ENCODE assay signal across 9 cellular contexts in the genomic region with DNA sequence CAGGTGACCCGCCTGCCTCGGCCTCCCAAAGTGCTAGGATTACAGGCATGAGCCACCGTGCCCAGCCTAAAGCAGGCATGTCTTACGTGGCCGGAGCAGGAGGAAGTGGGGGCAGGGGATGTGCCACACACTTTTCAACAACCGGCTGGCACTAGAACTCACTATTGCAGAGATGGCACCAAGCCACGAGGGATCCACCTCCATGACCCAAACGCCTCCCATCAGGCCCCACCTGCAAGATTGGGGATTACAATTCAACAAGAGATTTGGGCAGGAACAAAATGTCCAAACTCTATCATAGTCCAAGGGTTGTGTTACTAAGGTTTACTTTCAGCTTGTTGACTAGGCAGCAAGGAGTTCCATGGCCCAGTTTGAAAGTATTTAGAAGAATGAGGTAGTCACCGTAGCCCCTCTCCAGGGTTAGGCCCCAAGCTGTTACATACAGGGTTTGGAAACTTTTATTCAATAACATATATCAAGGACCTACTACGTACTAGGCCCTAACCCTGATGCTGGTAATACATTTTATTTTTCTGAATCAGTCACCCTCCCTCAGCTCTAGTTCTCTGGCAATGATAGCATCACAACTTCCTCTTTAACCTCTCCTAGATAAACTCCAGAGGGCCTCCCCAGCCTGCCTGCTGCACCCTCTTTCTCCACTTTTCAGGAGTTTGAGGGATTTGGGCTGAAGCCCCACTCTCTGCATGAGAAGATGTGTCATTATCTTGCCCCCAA. TPM values are rescaled to one million over a fixed set of nuclear protein-coding genes. Genes with fewer than 3 reads are reported as not detected.
DNase-seq lines count a peak whose midpoint lies in the region; ATAC-seq, FAIRE-seq and TF ChIP-seq lines count a peak whose summit lies in the region.
"Had no signal": no experiment of that assay in that cellular context is flagged by ENCODE, and none has a peak within 500 bp of the region (broad histone marks: within the 10 kb centered on the region; RNA-seq: fewer than 3 reads in every experiment).

No MANE protein-coding gene starts in this region.

- H3K4me1 Mint-ChIP-seq in astrocyte (ENCODE audit: low read depth, unreplicated experiment), result peaks cover 16% of the 10 kb centered on the region
- peaks cover 17 to 41% (median 28%) of the 10 kb centered on the region in 7 donors for H3K4me1 Mint-ChIP-seq in naive thymus-derived CD4-positive, alpha-beta T cell

- no peaks in the 10 kb centered on the region for H3K36me3 ChIP-seq in astrocyte (ENCODE audit: insufficient read depth, low read length)
- no peaks in the 10 kb centered on the region for H3K36me3 ChIP-seq in naive thymus-derived CD4-positive, alpha-beta T cell (ENCODE audit: control insufficient read depth in 2 of 3, insufficient read depth in 3 of 3, low read length in 3 of 3)

- H4K20me1 ChIP-seq in astrocyte (ENCODE audit: insufficient read depth, low read length), result no peaks in the 10 kb centered on the region

- peak overlapping the region; percentile 11 for H3K9ac ChIP-seq in astrocyte (ENCODE audit: low read length)

- H3K9me3 Mint-ChIP-seq in astrocyte (ENCODE audit: unreplicated experiment), result no peaks in the 10 kb centered on the region
- peaks cover 0 to 9% (median 0%) of the 10 kb centered on the region in 11 donors for H3K9me3 Mint-ChIP-seq in naive thymus-derived CD4-positive, alpha-beta T cell

- H3K4me1 ChIP-seq in astrocyte (ENCODE audit: insufficient read depth, low read length), result peaks cover 13% of the 10 kb centered on the region
- peaks cover 13 to 17% of the 10 kb centered on the region in 2 donors for H3K4me1 ChIP-seq in naive thymus-derived CD4-positive, alpha-beta T cell (ENCODE audit: control insufficient read depth in 2 of 2, insufficient read depth in 2 of 2, low read length in 2 of 2)

- FAIRE-seq in astrocyte (lab: Jason Lieb, UNC), result no peak
- FAIRE-seq: HTR-8/SVneo had no signal

- DNase-seq in CD1c-positive myeloid dendritic cell (ENCODE audit: extremely low spot score) (peak; percentile 45), Kasumi-1 (lab: John Stamatoyannopoulos, UW) (peak; percentile 87 to 91), astrocyte (ENCODE audit: low read depth) (peak; percentile 25), NCI-H748 (lab: John Stamatoyannopoulos, UW; ENCODE audit: unreplicated experiment) (no peak), SW480 (ENCODE audit: low spot score) (no peak), NCI-H1436 (lab: John Stamatoyannopoulos, UW) (no peak)
- DNase-seq in naive thymus-derived CD4-positive, alpha-beta T cell, result no peak

- peak overlapping the region; percentile 68 for H2AFZ ChIP-seq in astrocyte (ENCODE audit: low read depth, low read length)

- POLR2A ChIA-PET in naive thymus-derived CD4-positive, alpha-beta T cell (lab: Charles Lee), result interaction anchor here (0.6 to 2.2 kb wide), 5 partner anchors 9 to 120 kb away, joined by 3 to 7 read pairs (median 3); a partner anchor contains a TSS

- no peak for TF ChIP-seq CTCF in astrocyte (IDR thresholded peaks at IDR 0.05; ENCODE audit: insufficient read depth, low read depth, low read length)

- peak; percentile 40 for ATAC-seq in naive thymus-derived CD4-positive, alpha-beta T cell
- ATAC-seq in GM18498 (IDR thresholded peaks at IDR 0.05; ENCODE audit: unreplicated experiment), result no peak

- intact Hi-C loops in naive thymus-derived CD4-positive, alpha-beta T cell (cut with micrococcal nuclease), result loop anchor here in 1 of 2 donors (1.0 kb wide), 1 partner anchor 179 kb away; no protein-coding TSS in a partner anchor

- H3K4me3 ChIP-seq in astrocyte (ENCODE audit: insufficient read depth, low read depth, low read length), result no peak overlapping the region
- H3K4me3 ChIP-seq in naive thymus-derived CD4-positive, alpha-beta T cell (ENCODE audit: low read length), result peak overlapping the region; percentile 18

- no peaks in the 10 kb centered on the region for H3K27me3 Mint-ChIP-seq in astrocyte (ENCODE audit: low read depth, unreplicated experiment)
- no peaks in the 10 kb centered on the region for H3K27me3 Mint-ChIP-seq in naive thymus-derived CD4-positive, alpha-beta T cell

- H3K79me2 ChIP-seq in astrocyte (ENCODE audit: insufficient read depth, low read length), result no peaks in the 10 kb centered on the region

- peak overlapping the region; percentile 3 for H3K27ac ChIP-seq in astrocyte (ENCODE audit: low read depth, low read length)
- H3K27ac ChIP-seq in naive thymus-derived CD4-positive, alpha-beta T cell (ENCODE audit: low read depth, low read length), result no peak overlapping the region

- CTCF ChIA-PET in naive thymus-derived CD4-positive, alpha-beta T cell (lab: Charles Lee), result interaction anchor here (0.6 to 1.1 kb wide), 2 partner anchors 77 to 83 kb away, joined by 4 to 5 read pairs; no protein-coding TSS in a partner anchor

- peak overlapping the region; percentile 25 for H3K4me3 Mint-ChIP-seq in astrocyte (ENCODE audit: unreplicated experiment)
- peak overlapping the region; percentile 10 to 72 (median 63) for H3K4me3 Mint-ChIP-seq in naive thymus-derived CD4-positive, alpha-beta T cell

- H3K4me2 ChIP-seq in astrocyte (ENCODE audit: low read length), result peak overlapping the region; percentile 74

- H3K27me3 ChIP-seq in astrocyte (ENCODE audit: insufficient read depth, low read length), result no peaks in the 10 kb centered on the region
- H3K27me3 ChIP-seq in naive thymus-derived CD4-positive, alpha-beta T cell (ENCODE audit: control insufficient read depth in 2 of 2, insufficient read depth in 2 of 2, low read length in 2 of 2), result no peaks in the 10 kb centered on the region

- H3K9me3 ChIP-seq in astrocyte (ENCODE audit: insufficient read depth, low read depth, low read length), result no peaks in the 10 kb centered on the region
- no peaks in the 10 kb centered on the region for H3K9me3 ChIP-seq in naive thymus-derived CD4-positive, alpha-beta T cell (ENCODE audit: control insufficient read depth in 2 of 3, low read length in 3 of 3)

- peak overlapping the region; percentile 47 for H3K27ac Mint-ChIP-seq in astrocyte (ENCODE audit: unreplicated experiment)
- peak overlapping the region in 7 of 9 donors; percentile 51 to 90 (median 67) for H3K27ac Mint-ChIP-seq in naive thymus-derived CD4-positive, alpha-beta T cell

- no peaks in the 10 kb centered on the region for H3K36me3 Mint-ChIP-seq in astrocyte (ENCODE audit: low read depth, unreplicated experiment)
- H3K36me3 Mint-ChIP-seq in naive thymus-derived CD4-positive, alpha-beta T cell, result peaks cover 0 to 11% (median 0%) of the 10 kb centered on the region in 5 donors

RNA-seq across cellular contexts. Expression of a gene that starts 18.0 kb away (rescaled TPM):
- 25.8 and 30.4 TPM in 2 replicates for total RNA-seq in astrocyte
- 10 to 100 TPM; 42.9 to 72.2 (median 58.3) TPM for total RNA-seq in naive thymus-derived CD4-positive, alpha-beta T cell
- polyA plus RNA-seq in naive thymus-derived CD4-positive, alpha-beta T cell, result 10 to 100 TPM; 34.4 to 53.5 TPM

Comparison
In these comparisons a context has a peak if more than half of its experiments do, and no peak if none do; other contexts are left out.
1. DNase-seq: peak in CD1c-positive myeloid dendritic cell (single experiment), Kasumi-1 (2 of 2) and astrocyte (single experiment); none in naive thymus-derived CD4-positive, alpha-beta T cell (0 of 9), NCI-H748 (single experiment), SW480 (single experiment) and NCI-H1436 (single experiment).